Comparison of ENCODE assay signal across 18 cellular contexts in genomic region chr9:71791875-71792274, GRCh38. TPM values are rescaled to one million over a fixed set of nuclear protein-coding genes. Genes with fewer than 3 reads are reported as not detected.
A peak's percentile ranks its signal among the peaks of the same experiment; 100 is the strongest.
DNase-seq lines count a peak whose midpoint lies in the region; ATAC-seq and TF ChIP-seq lines count a peak whose summit lies in the region.
"Had no signal": no experiment of that assay in that cellular context is flagged by ENCODE, and none has a peak within 500 bp of the region (broad histone marks: within the 10 kb centered on the region; RNA-seq: fewer than 3 reads in every experiment).

No MANE protein-coding gene starts in this region.

- no peaks in the 10 kb centered on the region for H3K79me2 ChIP-seq in SK-N-SH (ENCODE audit: insufficient read depth)

- POLR2A ChIA-PET in CD8-positive, alpha-beta T cell (lab: Charles Lee): interaction anchor here (0.9 to 1.6 kb wide), 3 partner anchors 9 to 118 kb away, joined by 3 to 8 read pairs (median 3); no protein-coding TSS in a partner anchor
- POLR2A ChIA-PET in activated B cell treated with CpG ODN at 0.5 μM for 24 hours (lab: Charles Lee) (no interaction called here), SK-N-SH (lab: Yijun Ruan, JAX) (no interaction called here)

- no peaks in the 10 kb centered on the region for H3K9me3 Mint-ChIP-seq in CD8-positive, alpha-beta T cell
- no peaks in the 10 kb centered on the region for H3K9me3 Mint-ChIP-seq in activated B cell treated with CpG ODN at 0.5 μM for 24 hours

- H3K36me3 ChIP-seq in CD8-positive, alpha-beta T cell (ENCODE audit: insufficient read depth, low read length): no peaks in the 10 kb centered on the region
- H3K36me3 ChIP-seq in mucosa of descending colon (ENCODE audit: low read depth) (no peaks in the 10 kb centered on the region), SK-N-SH (replicated peaks in 1 of 2; ENCODE audit: control insufficient read depth in 1 of 2, insufficient read depth in 2 of 2, low read length in 1 of 2) (no peaks in the 10 kb centered on the region)
- H3K36me3 ChIP-seq: adrenal gland had no signal

- peak overlapping the region; percentile 96 for H3K27ac Mint-ChIP-seq in CD8-positive, alpha-beta T cell
- peak overlapping the region; percentile 36 for H3K27ac Mint-ChIP-seq in activated B cell treated with CpG ODN at 0.5 μM for 24 hours
- H3K27ac Mint-ChIP-seq: activated CD4-positive, alpha-beta T cell treated with anti-CD3 and anti-CD28 coated beads, Interleukin-2, amount 10 ng/mL, durations not matched to agents 24 days and 14 days had no signal

- H3K36me3 Mint-ChIP-seq in CD8-positive, alpha-beta T cell: no peaks in the 10 kb centered on the region
- no peaks in the 10 kb centered on the region for H3K36me3 Mint-ChIP-seq in activated B cell treated with CpG ODN at 0.5 μM for 24 hours (ENCODE audit: low read depth)

- no peak for TF ChIP-seq RAD21 in SK-N-SH (IDR thresholded peaks at IDR 0.05; ENCODE audit: low read length)

- in situ Hi-C loops in ACHN (cut with HindIII; ENCODE audit: low pct_ligation_motif_present, low pct_unique_long_range_greater_than_20kb, low sequenced_read_pairs): no loop called here

- H3K27me3 ChIP-seq in CD8-positive, alpha-beta T cell (ENCODE audit: insufficient read depth, low read length): no peaks in the 10 kb centered on the region
- H3K27me3 ChIP-seq in SK-N-SH (ENCODE audit: insufficient read depth): no peaks in the 10 kb centered on the region
- H3K27me3 ChIP-seq: adrenal gland had no signal

- peaks cover 55% of the 10 kb centered on the region for H3K4me1 Mint-ChIP-seq in CD8-positive, alpha-beta T cell (ENCODE audit: low read depth)
- H3K4me1 Mint-ChIP-seq in activated B cell treated with CpG ODN at 0.5 μM for 24 hours: peaks cover 68% of the 10 kb centered on the region

- intact Hi-C loops in CD8-positive, alpha-beta T cell (cut with DNase I, micrococcal nuclease): loop anchor here in 1 of 2 experiments (2.0 kb wide), 1 partner anchor 15 kb away; no protein-coding TSS in a partner anchor
- intact Hi-C loops in activated B cell treated with CpG ODN at 0.5 μM for 24 hours (cut with micrococcal nuclease) (loop anchor here (10.0 kb wide), 2 partner anchors 653 to 1377 kb away; partner anchors contain the start of gene KLF9), mucosa of descending colon (cut with DNase I, micrococcal nuclease) (no loop called here)

- no peak overlapping the region for H3K27ac ChIP-seq in CD8-positive, alpha-beta T cell (ENCODE audit: low read depth, low read length)
- H3K27ac ChIP-seq in SK-N-SH (ENCODE audit: low read depth in 2 of 2, low read length in 1 of 2): no peak overlapping the region
- H3K27ac ChIP-seq: adrenal gland had no signal

- no peak overlapping the region for H2AFZ ChIP-seq in SK-N-SH (ENCODE audit: low read depth)

- no peaks in the 10 kb centered on the region for H3K9me3 ChIP-seq in CD8-positive, alpha-beta T cell (ENCODE audit: low read length)
- H3K9me3 ChIP-seq in mucosa of descending colon (no peaks in the 10 kb centered on the region), SK-N-SH (no peaks in the 10 kb centered on the region)
- H3K9me3 ChIP-seq: adrenal gland had no signal

- no peaks in the 10 kb centered on the region for H4K20me1 ChIP-seq in SK-N-SH (ENCODE audit: insufficient read depth)

- peak overlapping the region; percentile 45 for H3K4me3 Mint-ChIP-seq in CD8-positive, alpha-beta T cell
- H3K4me3 Mint-ChIP-seq in activated B cell treated with CpG ODN at 0.5 μM for 24 hours: peak overlapping the region; percentile 1
- H3K4me3 Mint-ChIP-seq: activated CD4-positive, alpha-beta T cell treated with anti-CD3 and anti-CD28 coated beads, Interleukin-2, amount 10 ng/mL, durations not matched to agents 24 days and 14 days had no signal

- H3F3A ChIP-seq in SK-N-SH (replicated peaks; ENCODE audit: insufficient read depth): peaks cover 12% of the 10 kb centered on the region

- peaks cover 52% of the 10 kb centered on the region for H3K4me1 ChIP-seq in CD8-positive, alpha-beta T cell (ENCODE audit: insufficient read depth, low read length)
- H3K4me1 ChIP-seq in mucosa of descending colon (ENCODE audit: low read depth) (no peaks in the 10 kb centered on the region), SK-N-SH (ENCODE audit: control insufficient read depth in 1 of 2, insufficient read depth in 2 of 2, low read depth in 1 of 2, low read length in 1 of 2) (no peaks in the 10 kb centered on the region)
- H3K4me1 ChIP-seq: adrenal gland had no signal

- H3K4me2 ChIP-seq in SK-N-SH: no peak overlapping the region

- H3K9me2 ChIP-seq in SK-N-SH: no peaks in the 10 kb centered on the region

- no peak overlapping the region for H3K4me3 ChIP-seq in CD8-positive, alpha-beta T cell (ENCODE audit: low read depth, low read length)
- no peak overlapping the region for H3K4me3 ChIP-seq in mucosa of descending colon
- H3K4me3 ChIP-seq in SK-N-SH (ENCODE audit: low read depth in 2 of 2, low read length in 1 of 2): no peak overlapping the region
- H3K4me3 ChIP-seq: adrenal gland had no signal

- H3K27me3 Mint-ChIP-seq in CD8-positive, alpha-beta T cell (ENCODE audit: low read depth): no peaks in the 10 kb centered on the region
- H3K27me3 Mint-ChIP-seq in activated B cell treated with CpG ODN at 0.5 μM for 24 hours: no peaks in the 10 kb centered on the region
- H3K27me3 Mint-ChIP-seq: activated CD4-positive, alpha-beta T cell treated with anti-CD3 and anti-CD28 coated beads, Interleukin-2, amount 10 ng/mL, durations not matched to agents 24 days and 14 days had no signal

- no peak for TF ChIP-seq EP300 in SK-N-SH (IDR thresholded peaks at IDR 0.05; ENCODE audit: borderline replicate concordance in 1 of 2, low read depth in 1 of 2, low read length in 1 of 2)

- H3K9ac ChIP-seq in SK-N-SH: no peak overlapping the region

- DNase-seq in ACHN: peak; percentile 73
- no peak for DNase-seq in CD8-positive, alpha-beta T cell
- no peak for DNase-seq in activated B cell treated with CpG ODN at 0.5 μM for 24 hours
- DNase-seq in kidney tubule cell (ENCODE audit: low spot score): peak; percentile 94
- DNase-seq in mucosa of descending colon: no peak
- DNase-seq in NCI-H1694 (lab: John Stamatoyannopoulos, UW): no peak
- no peak for DNase-seq in erythroblast (lab: John Stamatoyannopoulos, UW)
- DNase-seq in SK-N-SH: no peak
- DNase-seq: activated CD4-positive, alpha-beta T cell treated with anti-CD3 and anti-CD28 coated beads, Interleukin-2, amount 10 ng/mL, durations not matched to agents 24 days and 14 days; activated T-cell treated with anti-CD3 and anti-CD28 coated beads, Interleukin-2, amount 50 U/mL, for 48 hours; adrenal gland; AML-193; caudate nucleus; effector CD8-positive, alpha-beta T cell; hypothalamus; left colon; NCI-H2107; stimulated activated CD4-positive, alpha-beta T cell treated with anti-CD3 and anti-CD28 coated beads, Interleukin-2, amount 100 ng/mL, for 24 hours had no signal

- TF ChIP-seq POLR2A in erythroblast (IDR thresholded peaks at IDR 0.05; ENCODE audit: low read length): no peak

- no peak for TF ChIP-seq CTCF in CD8-positive, alpha-beta T cell (IDR thresholded peaks at IDR 0.05)
- TF ChIP-seq CTCF in activated B cell treated with CpG ODN at 0.5 μM for 24 hours (IDR thresholded peaks at IDR 0.05) (no peak), mucosa of descending colon (IDR thresholded peaks at IDR 0.05) (no peak), SK-N-SH (IDR thresholded peaks at IDR 0.05) (no peak)

- WGBS in SK-N-SH (ENCODE audit: low lambda C conversion rate): 33% methylated on average over 4 of the region's 4 CpGs

- CTCF ChIA-PET in CD8-positive, alpha-beta T cell (lab: Charles Lee): interaction anchor here (1.2 to 8.5 kb wide), 4 partner anchors 9 to 26 kb away, joined by 3 to 71 read pairs (median 34); no protein-coding TSS in a partner anchor
- CTCF ChIA-PET in activated B cell treated with CpG ODN at 0.5 μM for 24 hours (lab: Charles Lee) (interaction anchor here (1.0 to 1.7 kb wide), 2 partner anchors 27 to 233 kb away, joined by 4 to 5 read pairs; no protein-coding TSS in a partner anchor), SK-N-SH (lab: Yijun Ruan, JAX) (interaction anchor here (1.7 kb wide), 1 partner anchor 27 kb away, joined by 7 read pairs; no protein-coding TSS in a partner anchor)

- no peak for ATAC-seq in CD8-positive, alpha-beta T cell
- ATAC-seq in activated B cell treated with CpG ODN at 0.5 μM for 24 hours (ENCODE audit: low read depth): no peak
- ATAC-seq in mucosa of descending colon: no peak
- ATAC-seq: left colon had no signal

TF ChIP-seq in SK-N-SH, 30 proteins besides CTCF, POLR2A, EP300 and RAD21 (continues in another document):
- TF ChIP-seq USF2 (IDR thresholded peaks at IDR 0.05; ENCODE audit: borderline replicate concordance, low read depth, low read length): no peak
- TF ChIP-seq ZBTB33 (IDR thresholded peaks at IDR 0.05; ENCODE audit: borderline replicate concordance, low read depth): no peak
- TF ChIP-seq NFIC (IDR thresholded peaks at IDR 0.05; ENCODE audit: borderline replicate concordance): no peak
- TF ChIP-seq TCF12 (IDR thresholded peaks at IDR 0.05): no peak
- no peak for TF ChIP-seq EZH2phosphoT487 (IDR thresholded peaks at IDR 0.05; ENCODE audit: borderline replicate concordance, low read depth)

RNA-seq across cellular contexts. Expression of gene CEMIP2, which starts 23.6 kb away (rescaled TPM):
- 100 to 1,000 TPM; 286 to 313 TPM for total RNA-seq in CD8-positive, alpha-beta T cell
- total RNA-seq in activated B cell treated with CpG ODN at 0.5 μM for 24 hours (21.3 and 25.5 TPM in 2 replicates), mucosa of descending colon (100 to 1,000 TPM in 1 of 3 donors, 10 to 100 TPM in 2; 63.6 to 124 (median 99.3) TPM)
- 39.8 and 46.0 TPM in 2 replicates for polyA plus RNA-seq in SK-N-SH (2012; rRNA removed)
- polyA plus RNA-seq in SK-N-SH (2012; cell fraction: cytosol; rRNA removed): 28.2 and 31.0 TPM in 2 replicates
- polyA plus RNA-seq in SK-N-SH (2012; cell fraction: nucleus; rRNA removed): 48.4 and 56.5 TPM in 2 replicates

Comparison
In these comparisons a context has a peak if more than half of its experiments do, and no peak if none do; other contexts are left out.
1. DNase-seq: peak in ACHN (single experiment) and kidney tubule cell (single experiment); none in CD8-positive, alpha-beta T cell (0 of 7), activated B cell treated with CpG ODN at 0.5 μM for 24 hours (single experiment), mucosa of descending colon (0 of 3), NCI-H1694 (single experiment), erythroblast (0 of 2) and SK-N-SH (single experiment).